ENCODE assay signal across 1 cellular context in the genomic region with DNA sequence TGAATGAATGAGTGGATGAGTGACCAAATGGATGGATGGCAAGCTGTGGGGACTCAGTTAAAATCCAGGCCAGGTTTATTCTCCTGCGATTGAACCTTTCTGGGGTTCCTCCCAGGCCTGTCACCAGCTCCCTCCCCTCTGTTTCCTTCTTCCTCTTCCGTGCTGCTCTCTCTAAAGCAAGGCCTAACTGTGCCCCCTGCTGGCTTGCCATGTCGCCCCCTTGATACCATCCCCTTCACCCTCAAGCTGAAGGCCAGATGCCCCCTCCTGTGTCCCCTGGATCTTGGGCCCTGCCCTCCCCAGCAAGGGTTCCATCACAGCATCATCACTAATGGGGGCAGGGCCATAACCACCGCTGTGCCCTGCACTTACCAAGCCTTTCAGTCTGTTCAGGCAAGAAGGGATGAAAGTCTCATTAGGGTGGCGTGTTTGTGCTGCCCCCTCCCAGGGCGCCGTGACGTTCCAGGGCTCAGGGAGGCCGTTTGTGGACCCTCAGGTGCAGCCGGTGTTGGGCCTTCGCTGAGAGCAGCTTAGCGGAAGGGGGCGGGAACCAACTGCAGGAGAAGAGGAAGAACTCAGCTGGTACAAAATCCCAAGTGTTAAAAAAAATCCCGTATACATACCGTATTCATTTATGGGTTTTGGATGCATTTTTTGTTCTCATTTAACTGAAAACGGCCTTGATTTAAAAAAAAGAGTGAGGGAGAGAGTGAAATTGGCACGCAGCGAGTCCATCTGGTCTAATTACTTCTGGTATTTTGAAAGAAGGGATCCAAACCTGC.
TF ChIP-seq lines count a peak whose summit lies in the region.

No MANE protein-coding gene starts in this region.

TF ChIP-seq in HCT116, 20 proteins besides CTCF, POLR2A, EP300 and RAD21 (continued from another document):
- TF ChIP-seq ZNF274 (IDR thresholded peaks at IDR 0.05; ENCODE audit: low read depth, low read length) (no peak), SRF (IDR thresholded peaks at IDR 0.05; ENCODE audit: low read depth) (no peak)
